1 cellular context compared by ENCODE assay signal in the genomic region with DNA sequence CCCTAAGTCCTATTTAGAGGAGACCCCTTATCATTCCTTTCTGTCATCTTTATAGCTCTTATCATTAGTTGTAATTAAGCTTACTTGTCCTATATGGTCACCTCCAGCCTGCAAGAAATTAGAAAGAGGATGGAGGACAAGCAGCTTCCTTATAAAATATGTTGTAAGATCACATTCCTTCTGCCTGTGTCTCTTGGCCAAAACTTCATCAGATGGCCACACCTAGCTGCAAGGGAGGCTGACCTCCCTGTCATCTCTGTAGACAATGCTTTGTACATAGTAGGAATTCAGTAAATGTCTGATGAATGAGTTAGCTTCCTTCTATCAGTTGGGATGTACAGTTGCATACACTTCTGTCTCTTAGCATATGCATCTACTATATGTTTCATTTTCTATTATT.
TF ChIP-seq lines count a peak whose summit lies in the region.

No MANE protein-coding gene starts in this region.

TF ChIP-seq in HepG2, 621 proteins besides CTCF, POLR2A, EP300 and RAD21:
- TF ChIP-seq ZNF878 (CRISPR knock-in tag; IDR thresholded peaks at IDR 0.05), result no peak
